Comparison of ENCODE assay signal across 8 cellular contexts in the genomic region with DNA sequence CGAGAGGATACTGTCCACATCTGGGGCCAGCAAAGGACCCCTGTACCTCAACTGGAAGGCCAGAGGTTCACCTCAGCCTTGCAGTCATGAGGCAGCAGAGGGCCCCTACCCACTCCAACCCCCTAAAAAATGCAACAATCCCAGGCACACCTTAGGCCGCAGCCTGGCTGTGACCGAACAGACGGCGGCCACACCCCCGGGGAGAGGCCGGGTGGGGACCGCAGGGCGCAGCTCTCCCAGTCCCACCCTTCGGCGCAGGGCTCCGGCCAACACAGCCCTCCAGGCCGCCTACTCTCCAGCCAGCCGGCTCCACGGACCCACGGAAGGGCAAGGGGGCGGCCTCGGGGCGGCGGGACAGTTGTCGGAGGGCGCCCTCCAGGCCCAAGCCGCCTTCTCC. TPM values are rescaled to one million over a fixed set of nuclear protein-coding genes. Genes with fewer than 3 reads are reported as not detected.
A peak's percentile ranks its signal among the peaks of the same experiment; 100 is the strongest.
DNase-seq lines count a peak whose midpoint lies in the region; ATAC-seq, FAIRE-seq and TF ChIP-seq lines count a peak whose summit lies in the region.

No MANE protein-coding gene starts in this region.

- H3K4me1 Mint-ChIP-seq in activated T-helper 17 cell treated with anti-CD3 and anti-CD28 coated beads, Interleukin-2, amount 50 U/mL, for 72 hours: peaks cover 15% of the 10 kb centered on the region

- H3K4me3 Mint-ChIP-seq in activated T-helper 17 cell treated with anti-CD3 and anti-CD28 coated beads, Interleukin-2, amount 50 U/mL, for 72 hours: peak overlapping the region; percentile 43

- peak overlapping the region; percentile 46 for H3K27ac Mint-ChIP-seq in activated T-helper 17 cell treated with anti-CD3 and anti-CD28 coated beads, Interleukin-2, amount 50 U/mL, for 72 hours

- no peaks in the 10 kb centered on the region for H3K9me3 Mint-ChIP-seq in activated T-helper 17 cell treated with anti-CD3 and anti-CD28 coated beads, Interleukin-2, amount 50 U/mL, for 72 hours

- H3K27ac ChIP-seq in foreskin keratinocyte (no peak overlapping the region), skeletal muscle tissue (ENCODE audit: low read depth, low read length) (peak overlapping the region; percentile 95)

- H3K9ac ChIP-seq in skeletal muscle tissue (ENCODE audit: low read depth in 1 of 3, low read length in 3 of 3): peak overlapping the region in 2 of 3 donors; percentile 73 to 94

- no peaks in the 10 kb centered on the region for H3K36me3 ChIP-seq in skeletal muscle tissue (ENCODE audit: control insufficient read depth in 3 of 3, insufficient read depth in 3 of 3, low read length in 3 of 3)

- peak overlapping the region; percentile 60 for H3K4me3 ChIP-seq in GM12875 (ENCODE audit: low read depth, low read length)
- H3K4me3 ChIP-seq in skeletal muscle tissue (ENCODE audit: low read length in 3 of 3): peak overlapping the region in 2 of 3 donors; percentile 63 to 76

- peaks cover 17% of the 10 kb centered on the region for H3K36me3 Mint-ChIP-seq in activated T-helper 17 cell treated with anti-CD3 and anti-CD28 coated beads, Interleukin-2, amount 50 U/mL, for 72 hours (ENCODE audit: low read depth)

- H3K4me1 ChIP-seq in foreskin keratinocyte: peaks cover 11% of the 10 kb centered on the region
- H3K4me1 ChIP-seq in skeletal muscle tissue (ENCODE audit: control insufficient read depth in 3 of 3, insufficient read depth in 3 of 3, low read length in 3 of 3): peaks cover 31 to 40% (median 34%) of the 10 kb centered on the region in 3 donors

- H3K27me3 Mint-ChIP-seq in activated T-helper 17 cell treated with anti-CD3 and anti-CD28 coated beads, Interleukin-2, amount 50 U/mL, for 72 hours: no peaks in the 10 kb centered on the region

- FAIRE-seq in GM19239 (lab: Jason Lieb, UNC): no peak

- H3K9me3 ChIP-seq in skeletal muscle tissue (ENCODE audit: control insufficient read depth in 3 of 3, low read length in 3 of 3): no peaks in the 10 kb centered on the region

- ATAC-seq in activated T-helper 17 cell treated with anti-CD3 and anti-CD28 coated beads, Interleukin-2, amount 50 U/mL, for 72 hours (replicated peaks): no peak
- peak; percentile 5 for ATAC-seq in foreskin keratinocyte

- H3K27me3 ChIP-seq in foreskin keratinocyte: no peaks in the 10 kb centered on the region
- no peaks in the 10 kb centered on the region for H3K27me3 ChIP-seq in skeletal muscle tissue (ENCODE audit: control insufficient read depth in 3 of 3, insufficient read depth in 3 of 3, low read length in 3 of 3)

- no peak for DNase-seq in foreskin keratinocyte
- DNase-seq in GM19238 (ENCODE audit: insufficient read length, low spot score): no peak
- DNase-seq in SK-N-DZ (ENCODE audit: low spot score): no peak
- no peak for DNase-seq in NK-92 (lab: John Stamatoyannopoulos, UW; ENCODE audit: unreplicated experiment)
- DNase-seq in GM19239 (ENCODE audit: insufficient read length, low spot score): no peak

- TF ChIP-seq CTCF in GM12875 (IDR thresholded peaks at IDR 0.05; ENCODE audit: borderline replicate concordance, insufficient read depth, low read depth, low read length): no peak
- no peak for TF ChIP-seq CTCF in foreskin keratinocyte (conservative IDR thresholded peaks at IDR 0.05)

RNA-seq across cellular contexts. Expression of a gene that starts 0.5 kb away (rescaled TPM):
- 10 to 100 TPM; 30.2 to 49.9 TPM for total RNA-seq in activated T-helper 17 cell treated with anti-CD3 and anti-CD28 coated beads, Interleukin-2, amount 50 U/mL, for 72 hours
- 8.8 and 10.6 TPM in 2 replicates for total RNA-seq in foreskin keratinocyte
- polyA plus RNA-seq in foreskin keratinocyte: 5.1 and 7.5 TPM in 2 replicates
- 22.4 TPM for total RNA-seq in skeletal muscle tissue
- 0.09 and 0.29 TPM in 2 replicates for polyA plus RNA-seq in SK-N-DZ (2014; cell fraction: cytosol; rRNA removed)
- polyA plus RNA-seq in SK-N-DZ (2014; cell fraction: nucleus; rRNA removed): 0.52 and 1.0 TPM in 2 replicates

RNA-seq across cellular contexts. Expression of a gene that starts 29.5 kb away (rescaled TPM):
- not detected for total RNA-seq in activated T-helper 17 cell treated with anti-CD3 and anti-CD28 coated beads, Interleukin-2, amount 50 U/mL, for 72 hours
- total RNA-seq in foreskin keratinocyte: not detected in 2 replicates
- 0.02 TPM in 2 replicates for polyA plus RNA-seq in foreskin keratinocyte
- total RNA-seq in skeletal muscle tissue: under 0.01 TPM
- polyA plus RNA-seq in SK-N-DZ (2014; cell fraction: cytosol; rRNA removed): 0.08 and 0.20 TPM in 2 replicates
- 0.12 and 0.20 TPM in 2 replicates for polyA plus RNA-seq in SK-N-DZ (2014; cell fraction: nucleus; rRNA removed)

RNA-seq across cellular contexts. Expression of a gene that starts 35.5 kb away (rescaled TPM):
- total RNA-seq in activated T-helper 17 cell treated with anti-CD3 and anti-CD28 coated beads, Interleukin-2, amount 50 U/mL, for 72 hours: 10 to 100 TPM; 33.7 to 54.7 TPM
- total RNA-seq in foreskin keratinocyte (58.8 and 64.0 TPM in 2 replicates), skeletal muscle tissue (56.9 TPM)
- 52.2 and 58.2 TPM in 2 replicates for polyA plus RNA-seq in foreskin keratinocyte
- 110 and 148 TPM in 2 replicates for polyA plus RNA-seq in SK-N-DZ (2014; cell fraction: cytosol; rRNA removed)
- 102 and 133 TPM in 2 replicates for polyA plus RNA-seq in SK-N-DZ (2014; cell fraction: nucleus; rRNA removed)
